Comparison of ENCODE assay signal across 26 cellular contexts in the genomic region with DNA sequence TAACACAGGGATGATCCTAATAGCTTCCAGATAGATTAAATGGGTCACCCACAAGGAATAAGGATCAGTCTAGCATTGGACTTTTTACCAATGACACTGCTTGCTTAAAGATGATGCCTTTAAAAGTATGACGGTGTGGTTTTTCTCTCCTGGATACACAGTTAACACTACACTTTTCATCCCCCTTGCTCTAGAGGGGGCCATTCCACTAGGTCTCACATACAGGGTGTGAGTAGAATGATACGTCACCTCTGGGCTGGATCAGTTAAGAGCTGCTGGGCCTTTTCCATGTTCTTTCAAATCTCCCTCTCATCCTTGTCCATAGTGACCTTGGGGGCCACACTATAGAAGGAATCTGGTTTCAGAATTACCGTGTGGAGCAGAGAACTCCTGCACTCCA.
"Had no signal": no experiment of that assay in that cellular context is flagged by ENCODE, and none has a peak within 500 bp of the region (broad histone marks: within the 10 kb centered on the region; RNA-seq: fewer than 3 reads in every experiment).

No MANE protein-coding gene starts in this region.

- H3K4me1 ChIP-seq: colonic mucosa, esophagus muscularis mucosa, foreskin keratinocyte, gastroesophageal sphincter, left lung, prostate gland, suprapubic skin, transverse colon, upper lobe of right lung, uterus had no signal

- H3K36me3 Mint-ChIP-seq: naive thymus-derived CD8-positive, alpha-beta T cell had no signal

- H3K36me3 ChIP-seq: colonic mucosa, esophagus muscularis mucosa, gastroesophageal sphincter, heart left ventricle, left lung, prostate gland, suprapubic skin, transverse colon, upper lobe of right lung, uterus had no signal

- H3K4me3 ChIP-seq: colonic mucosa, esophagus muscularis mucosa, gastroesophageal sphincter, heart left ventricle, hepatocyte, left lung, prostate gland, skin epidermis, suprapubic skin, transverse colon, upper lobe of right lung, uterus had no signal

- ATAC-seq: foreskin keratinocyte; gastroesophageal sphincter; heart left ventricle; left cardiac atrium; left lung; naive thymus-derived CD8-positive, alpha-beta T cell; right cardiac atrium; stimulated activated naive CD8-positive, alpha-beta T cell treated with anti-CD3 and anti-CD28 coated beads, Interleukin-15, amount 100 ng/mL, for 72 hours; upper lobe of right lung had no signal

- H3K27ac ChIP-seq: colonic mucosa, esophagus muscularis mucosa, foreskin keratinocyte, gastroesophageal sphincter, heart left ventricle, hepatocyte, left lung, prostate gland, skin epidermis, suprapubic skin, transverse colon, upper lobe of right lung, uterus had no signal

- H2AFZ ChIP-seq: hepatocyte had no signal

- DNase-seq: colonic mucosa; effector CD8-positive, alpha-beta T cell; foreskin keratinocyte; heart left ventricle; left cardiac atrium; left lung; mesenchymal stem cell; midbrain; naive thymus-derived CD8-positive, alpha-beta T cell; nephron progenitor cell; nucleus accumbens; right cardiac atrium; stimulated activated CD4-positive, alpha-beta T cell treated with anti-CD3 and anti-CD28 coated beads, Interleukin-15, amount 100 ng/mL, for 24 hours; stimulated activated CD4-positive, alpha-beta T cell treated with anti-CD3 and anti-CD28 coated beads, Interleukin-2, amount 100 ng/mL, for 48 hours; stimulated activated naive CD4-positive, alpha-beta T cell; stimulated activated naive CD8-positive, alpha-beta T cell treated with anti-CD3 and anti-CD28 coated beads, Interleukin-15, amount 100 ng/mL, for 72 hours; transverse colon; upper lobe of right lung; uterus had no signal

- H3K27me3 ChIP-seq: colonic mucosa, hepatocyte, suprapubic skin, transverse colon, upper lobe of right lung, uterus had no signal

- H3K79me2 ChIP-seq: hepatocyte had no signal

- H3K27ac Mint-ChIP-seq: dendritic cell treated with granulocyte-macrophage colony-stimulating factor and Interleukin-4, amounts not matched to agents 40 ng/mL and 50 ng/mL, for 4 days; naive thymus-derived CD8-positive, alpha-beta T cell; nephron progenitor cell; stimulated activated naive CD8-positive, alpha-beta T cell treated with anti-CD3 and anti-CD28 coated beads, Interleukin-15, amount 100 ng/mL, for 72 hours had no signal

- H3K9me3 Mint-ChIP-seq: dendritic cell treated with granulocyte-macrophage colony-stimulating factor and Interleukin-4, amounts not matched to agents 40 ng/mL and 50 ng/mL, for 4 days; naive thymus-derived CD8-positive, alpha-beta T cell; nephron progenitor cell; stimulated activated naive CD8-positive, alpha-beta T cell treated with anti-CD3 and anti-CD28 coated beads, Interleukin-15, amount 100 ng/mL, for 72 hours had no signal

- H3K4me3 Mint-ChIP-seq: dendritic cell treated with granulocyte-macrophage colony-stimulating factor and Interleukin-4, amounts not matched to agents 40 ng/mL and 50 ng/mL, for 4 days; naive thymus-derived CD8-positive, alpha-beta T cell; nephron progenitor cell; stimulated activated naive CD8-positive, alpha-beta T cell treated with anti-CD3 and anti-CD28 coated beads, Interleukin-15, amount 100 ng/mL, for 72 hours had no signal

- H3K4me1 Mint-ChIP-seq: stimulated activated naive CD8-positive, alpha-beta T cell treated with anti-CD3 and anti-CD28 coated beads, Interleukin-15, amount 100 ng/mL, for 72 hours had no signal

- H3K4me2 ChIP-seq: hepatocyte had no signal

- H3K9me3 ChIP-seq: colonic mucosa, esophagus muscularis mucosa, gastroesophageal sphincter, heart left ventricle, left lung, prostate gland, suprapubic skin, transverse colon, upper lobe of right lung, uterus had no signal
